35 cellular contexts compared by ENCODE assay signal in genomic region chr1:59937636-59938210, GRCh38.
"Had no signal": no experiment of that assay in that cellular context is flagged by ENCODE, and none has a peak within 500 bp of the region (broad histone marks: within the 10 kb centered on the region; RNA-seq: fewer than 3 reads in every experiment).

No MANE protein-coding gene starts in this region.

- H3K4me3 ChIP-seq: MG63 had no signal

- H3K4me2 ChIP-seq: KMS-11 had no signal

- H3K9me3 ChIP-seq: MG63 had no signal

- H3K27me3 ChIP-seq: MG63 had no signal

- DNase-seq: Karpas-422, Kasumi-1, MG63, MM.1S, MV-4-11, NCI-H1048, NCI-H1092, NCI-H1092 treated with DMSO at 0.1 percent for 48 hours, NCI-H1105, NCI-H1105 treated with DMSO at 0.1 percent for 48 hours, NCI-H1417, NCI-H1417 treated with DMSO at 0.1 percent for 48 hours, NCI-H1436, NCI-H1436 treated with DMSO at 0.1 percent for 48 hours, NCI-H146, NCI-H1694, NCI-H1694 treated with DMSO at 0.1 percent for 48 hours, NCI-H187, NCI-H187 treated with DMSO at 0.1 percent for 48 hours, NCI-H1930, NCI-H2029, NCI-H2029 treated with DMSO at 0.1 percent for 48 hours, NCI-H2081, NCI-H2081 treated with DMSO at 0.1 percent for 48 hours, NCI-H2107, NCI-H2171, NCI-H2171 treated with DMSO at 0.1 percent for 48 hours, NCI-H2227 treated with DMSO at 0.1 percent for 48 hours, NCI-H226, NCI-H345, NCI-H446, NCI-H446 treated with DMSO at 0.1 percent for 48 hours, NCI-H510A, NCI-H510A treated with DMSO at 0.1 percent for 48 hours had no signal

- H3K9ac ChIP-seq: KMS-11 had no signal

- H3K36me3 ChIP-seq: MG63 had no signal

- H3K27ac ChIP-seq: KMS-11 had no signal
